In the genomic region with DNA sequence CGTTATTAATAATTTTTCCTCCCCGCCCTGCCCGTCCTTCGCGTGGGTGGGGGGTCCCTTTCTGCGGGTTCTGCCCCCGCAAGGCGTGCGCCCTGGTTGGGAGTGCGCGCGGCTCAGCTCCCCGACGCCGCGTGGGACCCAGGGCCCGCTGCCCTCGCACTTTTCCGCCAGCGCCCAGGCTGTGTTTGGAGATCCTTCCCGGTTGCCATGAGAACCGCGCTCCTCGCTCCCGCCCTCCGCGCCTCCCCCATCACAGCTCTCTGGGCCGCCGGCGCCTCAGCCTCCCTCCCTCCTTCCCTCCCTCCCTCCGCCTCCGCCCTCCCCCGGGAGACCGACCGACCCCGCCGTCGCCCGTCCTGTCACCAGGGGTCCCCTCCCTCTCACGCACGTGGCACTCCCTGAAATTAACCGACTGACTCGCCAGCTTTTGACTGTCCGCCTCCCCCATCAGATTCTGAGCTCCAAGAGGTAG, we compare ENCODE assay signal across 8 cellular contexts. TPM values are rescaled to one million over a fixed set of nuclear protein-coding genes. Genes with fewer than 3 reads are reported as not detected.
DNase-seq lines count a peak whose midpoint lies in the region; ATAC-seq and TF ChIP-seq lines count a peak whose summit lies in the region.

No MANE protein-coding gene starts in this region.

- peaks cover 27% of the 10 kb centered on the region for H3K27me3 ChIP-seq in DND-41 (ENCODE audit: insufficient read depth, low read length, poor library complexity)

- H3K9ac ChIP-seq in DND-41 (ENCODE audit: low read depth, low read length), result peak overlapping the region; percentile 39

- H3K27ac Mint-ChIP-seq in brain, result peak overlapping the region; percentile 59 to 100 (median 99)

- H3K4me1 ChIP-seq in DND-41 (ENCODE audit: insufficient read depth, low read length), result peaks cover 73% of the 10 kb centered on the region

- peak; percentile 49 for ATAC-seq in DND-41 (ENCODE audit: insufficient read depth, low read depth)
- ATAC-seq in HG02759 (IDR thresholded peaks at IDR 0.05; ENCODE audit: unreplicated experiment), result no peak

- no peaks in the 10 kb centered on the region for H3K9me3 ChIP-seq in DND-41 (ENCODE audit: insufficient read depth, low read length, severe bottlenecking)

- H3K4me3 ChIP-seq in DND-41 (ENCODE audit: low read depth in 1 of 2, low read length in 2 of 2), result peak overlapping the region in 1 of 2 experiments; percentile 53; a peak in 2 of 4 replicates

- no peak for TF ChIP-seq CTCF in DND-41 (IDR thresholded peaks at IDR 0.05; ENCODE audit: borderline replicate concordance, extremely low read depth, low read length, poor library complexity, severe bottlenecking)
- no peak for TF ChIP-seq CTCF in brain (conservative IDR thresholded peaks at IDR 0.05)

- H3K79me2 ChIP-seq in DND-41 (ENCODE audit: insufficient read depth, low read length), result peaks cover 28% of the 10 kb centered on the region

- peaks cover 67% of the 10 kb centered on the region for H3K4me1 Mint-ChIP-seq in brain

- H3K27ac ChIP-seq in DND-41 (ENCODE audit: low read length), result peak overlapping the region; percentile 53; the same call in 1 of the 2 replicates

- peaks cover 9% of the 10 kb centered on the region for H3K27me3 Mint-ChIP-seq in brain

- no peaks in the 10 kb centered on the region for H3K36me3 ChIP-seq in DND-41 (ENCODE audit: insufficient read depth, low read length)

- peak overlapping the region; percentile 88 for H3K4me2 ChIP-seq in DND-41 (ENCODE audit: insufficient read depth, low read length)

- H2AFZ ChIP-seq in DND-41 (ENCODE audit: low read depth, low read length), result peak overlapping the region; percentile 67

- H4K20me1 ChIP-seq in DND-41 (ENCODE audit: insufficient read depth, low read length), result peaks cover 28% of the 10 kb centered on the region

- peak overlapping the region; percentile 83 to 87 (median 84) for H3K4me3 Mint-ChIP-seq in brain

- DNase-seq in DND-41, result peak; percentile 86
- DNase-seq in NCI-H1105 treated with DMSO at 0.1 percent for 48 hours (lab: John Stamatoyannopoulos, UW), result peak; percentile 77
- peak; percentile 52 for DNase-seq in T follicular helper cell (ENCODE audit: low read depth)
- peak in 47 of 51 donors; percentile 16 to 85 (median 70) for DNase-seq in hypothalamus (lab: John Stamatoyannopoulos, UW)
- DNase-seq in renal cortical epithelial cell (ENCODE audit: low read depth), result peak; percentile 60
- no peak for DNase-seq in NCI-H1048 (lab: John Stamatoyannopoulos, UW)

- H3K36me3 Mint-ChIP-seq in brain, result no peaks in the 10 kb centered on the region

- peaks cover 0 to 4% (median 0%) of the 10 kb centered on the region in 5 experiments for H3K9me3 Mint-ChIP-seq in brain

RNA-seq across cellular contexts. Expression of gene SSBP4, which starts 2.4 kb away (rescaled TPM):
- polyA plus RNA-seq in brain (ENCODE audit: insufficient read depth, low read depth, low replicate concordance), result 93.3 TPM
- total RNA-seq in renal cortical epithelial cell, result 40.5 and 49.3 TPM in 2 replicates

RNA-seq across cellular contexts. Expression of gene LRRC25, which starts 19.4 kb away (rescaled TPM):
- polyA plus RNA-seq in brain (ENCODE audit: insufficient read depth, low read depth, low replicate concordance), result 0.83 TPM
- not detected in 2 replicates for total RNA-seq in renal cortical epithelial cell

RNA-seq across cellular contexts. Expression of gene ISYNA1, which starts 21.1 kb away (rescaled TPM):
- polyA plus RNA-seq in brain (ENCODE audit: insufficient read depth, low read depth, low replicate concordance), result 120 TPM
- total RNA-seq in renal cortical epithelial cell, result 37.5 and 69.9 TPM in 2 replicates

RNA-seq across cellular contexts. Expression of gene GDF15, which starts 30.9 kb away (rescaled TPM):
- polyA plus RNA-seq in brain (ENCODE audit: insufficient read depth, low read depth, low replicate concordance), result 5.2 TPM
- total RNA-seq in renal cortical epithelial cell, result 108 and 190 TPM in 2 replicates
